Comparison of ENCODE assay signal across 18 cellular contexts in genomic region chr10:51706225-51706624, GRCh38. TPM values are rescaled to one million over a fixed set of nuclear protein-coding genes. Genes with fewer than 3 reads are reported as not detected.
DNase-seq lines count a peak whose midpoint lies in the region; ATAC-seq, FAIRE-seq and TF ChIP-seq lines count a peak whose summit lies in the region.
"Had no signal": no experiment of that assay in that cellular context is flagged by ENCODE, and none has a peak within 500 bp of the region (broad histone marks: within the 10 kb centered on the region; RNA-seq: fewer than 3 reads in every experiment).

No MANE protein-coding gene starts in this region.

- peak; percentile 67 to 91 (median 80) for ATAC-seq in heart right ventricle
- no peak for ATAC-seq in HG03521 (IDR thresholded peaks at IDR 0.05; ENCODE audit: unreplicated experiment)
- no peak for ATAC-seq in GM19023 (IDR thresholded peaks at IDR 0.05; ENCODE audit: unreplicated experiment)
- ATAC-seq: GM12878 had no signal

- TF ChIP-seq CTCF in AG09319 (IDR thresholded peaks at IDR 0.05; ENCODE audit: low read depth, low read length) (no peak), astrocyte (IDR thresholded peaks at IDR 0.05; ENCODE audit: insufficient read depth, low read depth, low read length) (no peak), heart right ventricle (IDR thresholded peaks at IDR 0.05) (no peak), type B pancreatic cell (conservative IDR thresholded peaks at IDR 0.05) (no peak)

- H3K4me3 Mint-ChIP-seq in astrocyte (ENCODE audit: unreplicated experiment), result no peak overlapping the region
- no peak overlapping the region for H3K4me3 Mint-ChIP-seq in type B pancreatic cell
- H3K4me3 Mint-ChIP-seq: nephron had no signal

- H4K20me1 ChIP-seq in astrocyte (ENCODE audit: insufficient read depth, low read length), result no peaks in the 10 kb centered on the region

- no peak for FAIRE-seq in astrocyte (lab: Jason Lieb, UNC)
- FAIRE-seq: GM12878, GM19239, islet of Langerhans, urothelium cell line had no signal

- intact Hi-C loops in heart right ventricle (cut with DNase I), result loop anchor here in 4 of 10 donors (10.0 kb wide), 4 partner anchors 249 to 711 kb away; no protein-coding TSS in a partner anchor

- H3K27ac ChIP-seq in astrocyte (ENCODE audit: low read depth, low read length) (no peak overlapping the region), heart right ventricle (peak overlapping the region in 9 of 10 donors; percentile 28 to 65 (median 55)), rectal smooth muscle tissue (ENCODE audit: low read depth, low read length) (peak overlapping the region; percentile 83)
- H3K27ac ChIP-seq: epithelial cell of prostate had no signal

- no peaks in the 10 kb centered on the region for H3K27me3 Mint-ChIP-seq in astrocyte (ENCODE audit: low read depth, unreplicated experiment)
- no peaks in the 10 kb centered on the region for H3K27me3 Mint-ChIP-seq in type B pancreatic cell

- H3K9ac ChIP-seq in astrocyte (ENCODE audit: low read length) (no peak overlapping the region), rectal smooth muscle tissue (ENCODE audit: low read length) (no peak overlapping the region)

- DNase-seq in AG09319 (ENCODE audit: extremely low read depth, low read depth), result peak; percentile 92
- peak; percentile 55 for DNase-seq in astrocyte (ENCODE audit: low read depth)
- DNase-seq in heart right ventricle, result peak; percentile 34 to 72
- DNase-seq in glomerular visceral epithelial cell (ENCODE audit: extremely low spot score), result no peak
- DNase-seq in type B pancreatic cell (ENCODE audit: extremely low spot score, unreplicated experiment), result no peak
- DNase-seq: ACHN; activated CD4-positive, alpha-beta T cell treated with anti-CD3 and anti-CD28 coated beads for 4 hours; GOT3; NCI-H1048 had no signal

- H3K4me3 ChIP-seq in astrocyte (ENCODE audit: insufficient read depth, low read depth, low read length), result no peak overlapping the region
- no peak overlapping the region for H3K4me3 ChIP-seq in heart right ventricle
- no peak overlapping the region for H3K4me3 ChIP-seq in rectal smooth muscle tissue (ENCODE audit: low read length)
- H3K4me3 ChIP-seq: GM12878 had no signal

- no peak overlapping the region for H3K4me2 ChIP-seq in astrocyte (ENCODE audit: low read length)

- H3K4me1 ChIP-seq in astrocyte (ENCODE audit: insufficient read depth, low read length), result no peaks in the 10 kb centered on the region
- H3K4me1 ChIP-seq in heart right ventricle, result peaks cover 0 to 41% (median 24%) of the 10 kb centered on the region in 9 donors
- H3K4me1 ChIP-seq in rectal smooth muscle tissue (ENCODE audit: control insufficient read depth, insufficient read depth, low read length), result peaks cover 26% of the 10 kb centered on the region

- no peaks in the 10 kb centered on the region for H3K36me3 Mint-ChIP-seq in astrocyte (ENCODE audit: low read depth, unreplicated experiment)
- no peaks in the 10 kb centered on the region for H3K36me3 Mint-ChIP-seq in type B pancreatic cell

- H3K27ac Mint-ChIP-seq in astrocyte (ENCODE audit: unreplicated experiment), result no peak overlapping the region
- H3K27ac Mint-ChIP-seq in type B pancreatic cell, result no peak overlapping the region

- H3K9me3 Mint-ChIP-seq in astrocyte (ENCODE audit: unreplicated experiment) (no peaks in the 10 kb centered on the region), type B pancreatic cell (no peaks in the 10 kb centered on the region)
- H3K9me3 Mint-ChIP-seq: nephron had no signal

- H3K27me3 ChIP-seq in astrocyte (ENCODE audit: insufficient read depth, low read length) (no peaks in the 10 kb centered on the region), heart right ventricle (no peaks in the 10 kb centered on the region), rectal smooth muscle tissue (ENCODE audit: control insufficient read depth, insufficient read depth, low read length) (no peaks in the 10 kb centered on the region)

- H2AFZ ChIP-seq in astrocyte (ENCODE audit: low read depth, low read length), result no peak overlapping the region

- no peaks in the 10 kb centered on the region for H3K79me2 ChIP-seq in astrocyte (ENCODE audit: insufficient read depth, low read length)

- H3K9me3 ChIP-seq in astrocyte (ENCODE audit: insufficient read depth, low read depth, low read length) (no peaks in the 10 kb centered on the region), heart right ventricle (no peaks in the 10 kb centered on the region)

- H3K36me3 ChIP-seq in astrocyte (ENCODE audit: insufficient read depth, low read length) (no peaks in the 10 kb centered on the region), heart right ventricle (no peaks in the 10 kb centered on the region), rectal smooth muscle tissue (ENCODE audit: control insufficient read depth, insufficient read depth, low read length) (no peaks in the 10 kb centered on the region)

- 65 to 73% methylated on average over 3 of the region's 3 CpGs for WGBS in heart right ventricle, 2 donors

- peaks cover 3% of the 10 kb centered on the region for H3K4me1 Mint-ChIP-seq in astrocyte (ENCODE audit: low read depth, unreplicated experiment)
- no peaks in the 10 kb centered on the region for H3K4me1 Mint-ChIP-seq in type B pancreatic cell (ENCODE audit: unreplicated experiment)

RNA-seq across cellular contexts. Expression of gene CSTF2T, which starts 6.8 kb away (rescaled TPM):
- total RNA-seq in astrocyte, result 22.9 and 23.9 TPM in 2 replicates
- 10 to 100 TPM; 20.6 to 31.6 (median 23.1) TPM for total RNA-seq in heart right ventricle
- polyA plus RNA-seq in heart right ventricle, result 10 to 100 TPM in 1 of 2 donors, 1 to 10 TPM in 1; 9.4 to 10.5 TPM
- 23.6 and 31.6 TPM in 2 replicates for total RNA-seq in type B pancreatic cell (ENCODE audit: low replicate concordance)

Comparison
In these comparisons a context has a peak if more than half of its experiments do, and no peak if none do; other contexts are left out.
1. DNase-seq: peak in AG09319 (single experiment), astrocyte (single experiment) and heart right ventricle (2 of 2); none in glomerular visceral epithelial cell (single experiment) and type B pancreatic cell (single experiment).
2. ATAC-seq: peak in heart right ventricle (8 of 8); none in HG03521 (single experiment) and GM19023 (single experiment).